13 cellular contexts compared by ENCODE assay signal in the genomic region with DNA sequence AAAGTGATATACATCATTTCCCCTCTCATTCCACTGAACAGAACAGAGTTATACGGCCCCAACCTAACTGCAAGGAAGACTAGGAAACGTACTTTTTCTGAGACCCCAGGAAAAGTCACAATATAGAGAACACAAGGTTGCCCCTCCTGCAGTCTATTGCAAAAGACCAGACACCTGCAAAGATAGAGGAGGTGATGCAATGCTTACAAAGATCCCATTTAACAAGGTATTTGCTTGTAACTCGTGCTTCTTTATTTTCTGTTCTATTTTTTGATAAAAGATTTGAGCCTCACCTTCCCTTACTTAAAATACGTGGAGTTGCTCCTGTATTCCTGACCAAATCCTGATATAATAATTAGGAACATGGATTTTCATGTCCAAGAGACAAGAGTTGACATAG.
DNase-seq lines count a peak whose midpoint lies in the region; ATAC-seq and TF ChIP-seq lines count a peak whose summit lies in the region.
"Had no signal": no experiment of that assay in that cellular context is flagged by ENCODE, and none has a peak within 500 bp of the region (broad histone marks: within the 10 kb centered on the region; RNA-seq: fewer than 3 reads in every experiment).

No MANE protein-coding gene starts in this region.

- H3K27me3 Mint-ChIP-seq in GM23338 (ENCODE audit: insufficient read depth, low read depth, poor library complexity) (no peaks in the 10 kb centered on the region), H9 (ENCODE audit: low read depth) (no peaks in the 10 kb centered on the region), WTC11 (ENCODE audit: low read depth) (no peaks in the 10 kb centered on the region)
- H3K27me3 Mint-ChIP-seq in effector memory CD8-positive, alpha-beta T cell: no peaks in the 10 kb centered on the region
- H3K27me3 Mint-ChIP-seq: CD4-positive, alpha-beta memory T cell had no signal

- H3K4me1 Mint-ChIP-seq in GM23338 (peaks cover 32% of the 10 kb centered on the region; the same call in 2 of the 3 replicates), H9 (peaks cover 28 to 77% of the 10 kb centered on the region in 2 experiments), WTC11 (peaks cover 87% of the 10 kb centered on the region)
- no peaks in the 10 kb centered on the region for H3K4me1 Mint-ChIP-seq in effector memory CD8-positive, alpha-beta T cell (ENCODE audit: low read depth in 2 of 2)
- H3K4me1 Mint-ChIP-seq: CD4-positive, alpha-beta memory T cell had no signal

- H3K27ac Mint-ChIP-seq in GM23338 (no peak overlapping the region), H9 (peak overlapping the region in 1 of 3 experiments; percentile 63; a peak in 2 of 7 replicates), WTC11 (peak overlapping the region; percentile 97)
- H3K27ac Mint-ChIP-seq in effector memory CD8-positive, alpha-beta T cell: no peak overlapping the region
- H3K27ac Mint-ChIP-seq: CD4-positive, alpha-beta memory T cell had no signal

- H3K27ac ChIP-seq in GM23338 (ENCODE audit: low read depth) (peak overlapping the region; percentile 85), H9 (ENCODE audit: insufficient read length, low read depth, low read length) (peak overlapping the region; percentile 51)
- H3K27ac ChIP-seq: GM23248 had no signal

- POLR2A ChIA-PET in WTC11 (lab: Charles Lee): interaction anchor here (0.7 kb wide), 1 partner anchor 10 kb away, joined by 3 read pairs; no protein-coding TSS in a partner anchor

- H2BK5ac ChIP-seq in H9 (ENCODE audit: insufficient read length, low read length): no peak overlapping the region

- no peak overlapping the region for H3K9ac ChIP-seq in H9 (ENCODE audit: extremely low read depth, insufficient read length, low read length)
- H3K9ac ChIP-seq: GM23248 had no signal

- H3K23ac ChIP-seq in H9 (ENCODE audit: insufficient read length, low read depth, low read length): no peak overlapping the region

- H4K91ac ChIP-seq in H9 (ENCODE audit: insufficient read length, low read depth, low read length): no peak overlapping the region

- H2AFZ ChIP-seq in GM23338 (no peak overlapping the region), H9 (ENCODE audit: low read length) (no peak overlapping the region)
- H2AFZ ChIP-seq: GM23248 had no signal

- H3K4me1 ChIP-seq in GM23338 (ENCODE audit: insufficient read depth) (peaks cover 35% of the 10 kb centered on the region), H9 (ENCODE audit: insufficient read depth, low read length) (peaks cover 24% of the 10 kb centered on the region)

- H3K9me3 Mint-ChIP-seq in GM23338: peaks cover 12% of the 10 kb centered on the region
- peaks cover 11 to 13% of the 10 kb centered on the region in 2 experiments; a peak in 4 of 5 replicates for H3K9me3 Mint-ChIP-seq in H9
- peaks cover 4% of the 10 kb centered on the region for H3K9me3 Mint-ChIP-seq in WTC11
- H3K9me3 Mint-ChIP-seq in effector memory CD8-positive, alpha-beta T cell: no peaks in the 10 kb centered on the region
- H3K9me3 Mint-ChIP-seq: CD4-positive, alpha-beta memory T cell had no signal

- H2BK120ac ChIP-seq in H9 (ENCODE audit: low read depth, low read length, poor library complexity, severe bottlenecking): no peak overlapping the region

- CTCF ChIA-PET in WTC11 (lab: Charles Lee): no interaction called here

- H3K79me2 ChIP-seq in GM23338 (replicated peaks; ENCODE audit: insufficient read depth): peaks cover 82% of the 10 kb centered on the region
- peaks cover 24% of the 10 kb centered on the region; the same call in 1 of the 2 replicates for H3K79me2 ChIP-seq in H9 (ENCODE audit: insufficient read depth, low read length)

- no peak overlapping the region for H4K5ac ChIP-seq in H9 (ENCODE audit: insufficient read length, low read depth, low read length)

- H3K18ac ChIP-seq in H9 (ENCODE audit: insufficient read length, low read depth, low read length): no peak overlapping the region

- H3K36me3 Mint-ChIP-seq in GM23338 (ENCODE audit: low read depth) (peaks cover 81% of the 10 kb centered on the region), H9 (ENCODE audit: insufficient read depth in 1 of 3, low read depth in 3 of 3) (peaks cover 23 to 70% (median 27%) of the 10 kb centered on the region in 3 experiments), WTC11 (peaks cover 70% of the 10 kb centered on the region)
- H3K36me3 Mint-ChIP-seq in effector memory CD8-positive, alpha-beta T cell (ENCODE audit: insufficient read depth): no peaks in the 10 kb centered on the region
- H3K36me3 Mint-ChIP-seq: CD4-positive, alpha-beta memory T cell had no signal

- H3T11ph ChIP-seq in H9 (ENCODE audit: low read length): no peak overlapping the region

- no peak for TF ChIP-seq CTCF in GM23338 (conservative IDR thresholded peaks at IDR 0.05; ENCODE audit: low read depth in 2 of 2)
- no peak for TF ChIP-seq CTCF in H9 (conservative IDR thresholded peaks at IDR 0.05)
- TF ChIP-seq CTCF in WTC11 (IDR thresholded peaks at IDR 0.05): no peak

- H3K27me3 ChIP-seq in GM23338 (ENCODE audit: insufficient read depth) (no peaks in the 10 kb centered on the region), H9 (ENCODE audit: insufficient read depth, low read length) (no peaks in the 10 kb centered on the region)

- no peak overlapping the region for H3K56ac ChIP-seq in H9 (ENCODE audit: insufficient read length, low read depth, low read length)

- H3K9me3 ChIP-seq in H9 (ENCODE audit: control insufficient read depth, low read depth, low read length): no peaks in the 10 kb centered on the region

- H2BK20ac ChIP-seq in H9 (ENCODE audit: low read depth, low read length, poor library complexity, severe bottlenecking): no peak overlapping the region

- H3K9me2 ChIP-seq in GM23338 (ENCODE audit: insufficient read depth): 0 out of 2 replicates have a peak, but pooled peaks cover 2% of the 10 kb centered on the region

- no peak overlapping the region for H3K14ac ChIP-seq in H9 (ENCODE audit: insufficient read depth, low read length)

- no peak overlapping the region for H2AK5ac ChIP-seq in H9 (ENCODE audit: insufficient read length, low read length)

- H2BK12ac ChIP-seq in H9 (ENCODE audit: insufficient read length, low read depth, low read length): no peak overlapping the region

- ATAC-seq in GM23338: no peak
- no peak for ATAC-seq in WTC11
- ATAC-seq in HG02763 (IDR thresholded peaks at IDR 0.05; ENCODE audit: unreplicated experiment): no peak
- ATAC-seq in effector memory CD8-positive, alpha-beta T cell (replicated peaks): no peak
- ATAC-seq in GM21717 (IDR thresholded peaks at IDR 0.05; ENCODE audit: unreplicated experiment): no peak

- no peak overlapping the region for H3K4ac ChIP-seq in H9 (ENCODE audit: low read depth, low read length)

- H3K4me3 Mint-ChIP-seq in GM23338 (no peak overlapping the region), H9 (no peak overlapping the region), WTC11 (no peak overlapping the region; the same call in 1 of the 2 replicates)
- H3K4me3 Mint-ChIP-seq in effector memory CD8-positive, alpha-beta T cell: no peak overlapping the region
- H3K4me3 Mint-ChIP-seq: CD4-positive, alpha-beta memory T cell had no signal

- no peak overlapping the region for H3K4me3 ChIP-seq in GM23338
- H3K4me3 ChIP-seq: GM23248 had no signal

- H3K36me3 ChIP-seq in GM23338 (ENCODE audit: insufficient read depth): peaks cover 32% of the 10 kb centered on the region

- H2BK15ac ChIP-seq in H9 (ENCODE audit: low read depth, low read length): no peak overlapping the region

- H3K23me2 ChIP-seq in H9 (ENCODE audit: insufficient read length, low read depth, low read length, poor library complexity, severe bottlenecking): no peaks in the 10 kb centered on the region

- no peak overlapping the region for H4K8ac ChIP-seq in H9 (replicated peaks; ENCODE audit: insufficient read length, low read depth, low read length)

- H3K4me2 ChIP-seq in GM23338: no peak overlapping the region; the same call in 1 of the 2 replicates
- no peak overlapping the region for H3K4me2 ChIP-seq in H9 (ENCODE audit: insufficient read depth, insufficient read length, low read length)

- no CpG with 5 or more reads among the region's 4 CpGs for WGBS in H9 (ENCODE audit: extremely low coverage, insufficient read length, low lambda C conversion rate)

- DNase-seq in GM23338 (ENCODE audit: low spot score): no peak
- DNase-seq in H9: no peak
- DNase-seq in WTC11 (ENCODE audit: low spot score): no peak
- no peak for DNase-seq in effector memory CD8-positive, alpha-beta T cell
- DNase-seq: C1 segment of cervical spinal cord; Calu3; CD4-positive, alpha-beta memory T cell; COR-L47; DMS79 treated with DMSO at 0.1 percent for 48 hours; GM23248; HCEC 1CT had no signal

- H4K20me1 ChIP-seq in GM23338 (replicated peaks; ENCODE audit: insufficient read depth) (no peaks in the 10 kb centered on the region), H9 (ENCODE audit: control insufficient read depth, insufficient read depth, insufficient read length) (no peaks in the 10 kb centered on the region)

- peaks cover 3% of the 10 kb centered on the region for H3K79me1 ChIP-seq in H9 (ENCODE audit: insufficient read depth, low read depth, low read length, poor library complexity, severe bottlenecking)

- peaks cover 7% of the 10 kb centered on the region; the same call in 1 of the 2 replicates for H3F3A ChIP-seq in GM23338 (replicated peaks; ENCODE audit: low read depth)

TF ChIP-seq in WTC11, 78 proteins besides CTCF, POLR2A, EP300 and RAD21 (continues in another document):
- TF ChIP-seq ZNF263 (CRISPR knock-in tag; IDR thresholded peaks at IDR 0.05; ENCODE audit: low read depth): no peak
- TF ChIP-seq, protein P1, sequence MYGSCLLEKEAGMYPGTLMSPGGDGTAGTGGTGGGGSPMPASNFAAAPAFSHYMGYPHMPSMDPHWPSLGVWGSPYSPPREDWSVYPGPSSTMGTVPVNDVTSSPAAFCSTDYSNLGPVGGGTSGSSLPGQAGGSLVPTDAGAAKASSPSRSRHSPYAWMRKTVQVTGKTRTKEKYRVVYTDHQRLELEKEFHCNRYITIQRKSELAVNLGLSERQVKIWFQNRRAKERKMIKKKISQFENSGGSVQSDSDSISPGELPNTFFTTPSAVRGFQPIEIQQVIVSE (CRISPR knock-in tag; IDR thresholded peaks at IDR 0.05; ENCODE audit: borderline replicate concordance): no peak
- TF ChIP-seq, protein P2, sequence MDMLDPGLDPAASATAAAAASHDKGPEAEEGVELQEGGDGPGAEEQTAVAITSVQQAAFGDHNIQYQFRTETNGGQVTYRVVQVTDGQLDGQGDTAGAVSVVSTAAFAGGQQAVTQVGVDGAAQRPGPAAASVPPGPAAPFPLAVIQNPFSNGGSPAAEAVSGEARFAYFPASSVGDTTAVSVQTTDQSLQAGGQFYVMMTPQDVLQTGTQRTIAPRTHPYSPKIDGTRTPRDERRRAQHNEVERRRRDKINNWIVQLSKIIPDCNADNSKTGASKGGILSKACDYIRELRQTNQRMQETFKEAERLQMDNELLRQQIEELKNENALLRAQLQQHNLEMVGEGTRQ (CRISPR knock-in tag; IDR thresholded peaks at IDR 0.05): no peak
- TF ChIP-seq GABPB1 (CRISPR knock-in tag; IDR thresholded peaks at IDR 0.05): peak; percentile 26; the same call in 1 of the 2 replicates
